In genomic region chr2:236055471-236055870, GRCh38 we compare ENCODE assay signal across 26 cellular contexts.
"Had no signal": no experiment of that assay in that cellular context is flagged by ENCODE, and none has a peak within 500 bp of the region (broad histone marks: within the 10 kb centered on the region; RNA-seq: fewer than 3 reads in every experiment).

No MANE protein-coding gene starts in this region.

- ATAC-seq: activated naive CD4-positive, alpha-beta T cell treated with anti-CD3 and anti-CD28 coated beads, Interleukin-2, amount 50 U/mL, for 72 hours; activated naive CD8-positive, alpha-beta T cell treated with anti-CD3 and anti-CD28 coated beads, Interleukin-2, amount 50 U/mL, for 24 hours; activated T-cell treated with anti-CD3 and anti-CD28 coated beads, Interleukin-2, amount 50 U/mL, for 4 hours; body of pancreas; K562 had no signal

- H3K9me3 ChIP-seq: body of pancreas had no signal

- H3K4me3 ChIP-seq: ascending aorta, body of pancreas, K562, Peyer's patch, SJCRH30 had no signal

- H3K4me1 ChIP-seq: ascending aorta, body of pancreas, Peyer's patch had no signal

- H3K27ac ChIP-seq: ascending aorta, body of pancreas, Peyer's patch, RWPE1, SJCRH30 had no signal

- H3K27me3 ChIP-seq: ascending aorta, body of pancreas, Peyer's patch, SJCRH30 had no signal

- H3K36me3 ChIP-seq: ascending aorta had no signal

- DNase-seq: activated CD4-positive, alpha-beta memory T cell treated with anti-CD3 and anti-CD28 coated beads for 36 hours; activated CD4-positive, alpha-beta T cell treated with anti-CD3 and anti-CD28 coated beads, Interleukin-2, amount 10 ng/mL, durations not matched to agents 7 days and 5 days; activated CD4-positive, CD25-positive, alpha-beta regulatory T cell; activated CD8-positive, alpha-beta memory T cell treated with anti-CD3 and anti-CD28 coated beads for 24 hours; activated effector memory CD4-positive, alpha-beta T cell treated with anti-CD3 and anti-CD28 coated beads, Interleukin-2, amount 50 U/mL, for 16 hours; activated naive CD4-positive, alpha-beta T cell treated with Interleukin-2 at 50 U/mL for 16 hours; activated naive CD8-positive, alpha-beta T cell treated with anti-CD3 and anti-CD28 coated beads, Interleukin-2, amount 50 U/mL, for 24 hours; activated T-cell treated with anti-CD3 and anti-CD28 coated beads, Interleukin-2, amount 50 U/mL, for 4 hours; amniotic stem cell; body of pancreas; Karpas-422; NCI-H1048; NCI-H146; NCI-H2029 treated with DMSO at 0.1 percent for 48 hours; NCI-H345; NCI-H510A; NCI-H526 treated with DMSO at 0.1 percent for 48 hours; NK-92 treated with Interleukin-12 subunit alpha and Interleukin-12 subunit beta, amount 100 ng/mL, for 24 hours; OCI-M1; Right ventricle myocardium superior; SJCRH30 had no signal
